Comparison of ENCODE assay signal across 6 cellular contexts in the genomic region with DNA sequence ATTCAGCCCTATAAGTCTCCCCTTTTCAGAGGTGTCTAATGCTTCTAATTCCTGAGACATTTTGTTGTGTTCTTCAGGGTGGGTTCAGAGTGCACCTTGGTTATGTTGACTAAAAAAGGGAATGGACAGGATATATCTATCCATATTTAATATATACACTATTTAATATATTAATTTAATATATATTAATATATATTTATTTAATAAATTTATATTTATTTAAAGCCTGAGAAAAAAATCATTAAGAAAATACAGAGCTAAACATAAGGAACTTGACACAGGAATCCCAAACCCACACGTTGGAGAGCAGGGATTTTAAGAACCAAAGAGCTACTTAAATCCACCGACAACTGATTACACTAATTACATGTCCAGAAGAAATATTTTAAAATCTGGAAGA.
"Had no signal": no experiment of that assay in that cellular context is flagged by ENCODE, and none has a peak within 500 bp of the region (broad histone marks: within the 10 kb centered on the region; RNA-seq: fewer than 3 reads in every experiment).

No MANE protein-coding gene starts in this region.

- H3K4me1 Mint-ChIP-seq: IgD-negative memory B cell had no signal

- H3K4me3 Mint-ChIP-seq: IgD-negative memory B cell had no signal

- H3K36me3 Mint-ChIP-seq: IgD-negative memory B cell had no signal

- H3K27ac Mint-ChIP-seq: IgD-negative memory B cell had no signal

- ATAC-seq: HepG2, K562 had no signal

- DNase-seq: IMR-90, KBM-7, KG1 had no signal
